ENCODE assay signal across 10 cellular contexts in genomic region chr10:69630651-69631400, GRCh38. TPM values are rescaled to one million over a fixed set of nuclear protein-coding genes. Genes with fewer than 3 reads are reported as not detected.
DNase-seq lines count a peak whose midpoint lies in the region; ATAC-seq and TF ChIP-seq lines count a peak whose summit lies in the region.
"Had no signal": no experiment of that assay in that cellular context is flagged by ENCODE, and none has a peak within 500 bp of the region (broad histone marks: within the 10 kb centered on the region; RNA-seq: fewer than 3 reads in every experiment).

No MANE protein-coding gene starts in this region.

- H3K4me1 Mint-ChIP-seq in brain, result peaks cover 22% of the 10 kb centered on the region

- H3K9me3 ChIP-seq in lung (ENCODE audit: control insufficient read depth in 2 of 2, insufficient read depth in 1 of 2, low read length in 1 of 2) (no peaks in the 10 kb centered on the region), thyroid gland (no peaks in the 10 kb centered on the region), SJCRH30 (replicated peaks) (no peaks in the 10 kb centered on the region)

- H3K4me3 Mint-ChIP-seq in brain, result peak overlapping the region; percentile 77 to 83 (median 81)

- H3K27me3 Mint-ChIP-seq in brain, result peaks cover 29% of the 10 kb centered on the region

- H3K36me3 ChIP-seq in lung (ENCODE audit: control insufficient read depth in 2 of 2, insufficient read depth in 2 of 2, low read length in 2 of 2) (no peaks in the 10 kb centered on the region), thyroid gland (no peaks in the 10 kb centered on the region), SJCRH30 (no peaks in the 10 kb centered on the region)

- H3K27ac ChIP-seq in lung (ENCODE audit: low read depth in 1 of 2, low read length in 1 of 2) (no peak overlapping the region), thyroid gland (no peak overlapping the region), SJCRH30 (no peak overlapping the region)

- H3K36me3 Mint-ChIP-seq in brain, result peaks cover 14% of the 10 kb centered on the region

- 66 to 76% methylated on average over 24 of the region's 24 CpGs for WGBS in lung, 2 donors
- 44 to 61% methylated on average over 6 to 23 of the region's 24 CpGs for WGBS in thyroid gland, 2 donors

- peaks cover 0 to 3% (median 0%) of the 10 kb centered on the region in 5 experiments for H3K9me3 Mint-ChIP-seq in brain

- peak overlapping the region in 3 of 5 experiments; percentile 21 to 77 (median 50) for H3K27ac Mint-ChIP-seq in brain

- no peak for TF ChIP-seq POLR2A in thyroid gland (IDR thresholded peaks at IDR 0.05)

- ATAC-seq in lung (ENCODE audit: insufficient read depth, low FRiP score) (no peak), HG02970 (IDR thresholded peaks at IDR 0.05; ENCODE audit: low FRiP score, unreplicated experiment) (no peak)

- intact Hi-C loops in thyroid gland (cut with DNase I), result no loop called here

- DNase-seq in activated CD8-positive, alpha-beta memory T cell treated with anti-CD3 and anti-CD28 coated beads for 24 hours, result peak; percentile 58
- no peak for DNase-seq in activated CD8-positive, alpha-beta memory T cell treated with anti-CD3 and anti-CD28 coated beads, Interleukin-2, amount 50 U/mL, for 4 hours
- DNase-seq in lung (ENCODE audit: low spot score) (no peak), thyroid gland (no peak), SJCRH30 (no peak), HCEC 1CT (no peak)
- DNase-seq: NCI-H2081 treated with DMSO at 0.1 percent for 48 hours had no signal

- peak overlapping the region; percentile 47 for H3K4me3 ChIP-seq in lung
- H3K4me3 ChIP-seq in thyroid gland (replicated peaks in 1 of 3), result peak overlapping the region; percentile 22 to 71 (median 55)
- H3K4me3 ChIP-seq in SJCRH30, result no peak overlapping the region

- no peaks in the 10 kb centered on the region for H3K27me3 ChIP-seq in lung (ENCODE audit: control insufficient read depth, insufficient read depth)
- no peaks in the 10 kb centered on the region for H3K27me3 ChIP-seq in thyroid gland
- H3K27me3 ChIP-seq in SJCRH30, result no peaks in the 10 kb centered on the region

- TF ChIP-seq CTCF in brain (conservative IDR thresholded peaks at IDR 0.05) (no peak), lung (IDR thresholded peaks at IDR 0.05; ENCODE audit: control extremely low read depth, extremely low read depth) (no peak), thyroid gland (IDR thresholded peaks at IDR 0.05) (no peak)

- peaks cover 0 to 5% of the 10 kb centered on the region in 2 donors for H3K4me1 ChIP-seq in lung (ENCODE audit: control insufficient read depth in 2 of 2, insufficient read depth in 2 of 2, low read length in 2 of 2)
- H3K4me1 ChIP-seq in thyroid gland, result peaks cover 0 to 10% of the 10 kb centered on the region in 2 donors
- no peaks in the 10 kb centered on the region for H3K4me1 ChIP-seq in SJCRH30

RNA-seq across cellular contexts. Expression of gene FAM241B, which starts 0.8 kb away (rescaled TPM):
- polyA plus RNA-seq in brain (ENCODE audit: insufficient read depth, low read depth, low replicate concordance), result 33.9 TPM
- 1 to 10 TPM; 1.5 to 8.8 TPM for total RNA-seq in lung
- polyA plus RNA-seq in lung, result 10 to 100 TPM in 1 of 2 donors, 1 to 10 TPM in 1; 8.0 to 12.2 TPM
- 1 to 10 TPM; 2.1 to 7.2 (median 4.6) TPM for total RNA-seq in thyroid gland
- 0.86 and 1.2 TPM in 2 replicates for total RNA-seq in SJCRH30 (2014; rRNA removed; shearing (Covaris generic))

RNA-seq across cellular contexts. Expression of gene NEUROG3, which starts 57.6 kb away (rescaled TPM):
- polyA plus RNA-seq in brain (ENCODE audit: insufficient read depth, low read depth, low replicate concordance) (not detected), lung (under 1 TPM in 1 of 2 donors, not detected in 1; 0.05 TPM)
- total RNA-seq in lung (not detected), thyroid gland (1 to 10 TPM in 1 of 4 donors, not detected in 3; 1.9 TPM)
- total RNA-seq in SJCRH30 (2014; rRNA removed; shearing (Covaris generic)), result 0.26 TPM in 1 of 2 replicates, not detected in the other
- total RNA-seq: H4 had no signal
